14 cellular contexts compared by ENCODE assay signal in genomic region chr4:30789219-30789671, GRCh38.
DNase-seq lines count a peak whose midpoint lies in the region; ATAC-seq and TF ChIP-seq lines count a peak whose summit lies in the region.
"Had no signal": no experiment of that assay in that cellular context is flagged by ENCODE, and none has a peak within 500 bp of the region (broad histone marks: within the 10 kb centered on the region; RNA-seq: fewer than 3 reads in every experiment).

No MANE protein-coding gene starts in this region.

- no peaks in the 10 kb centered on the region for H3F3A ChIP-seq in smooth muscle cell (ENCODE audit: low read depth)

- H3K9me3 ChIP-seq in smooth muscle cell (replicated peaks; ENCODE audit: low read depth) = no peaks in the 10 kb centered on the region
- H3K9me3 ChIP-seq: BLaER1, MG63 had no signal

- H3K36me3 ChIP-seq in smooth muscle cell (ENCODE audit: low read depth) = no peaks in the 10 kb centered on the region
- H3K36me3 ChIP-seq: BLaER1, MG63 had no signal

- WGBS in smooth muscle cell (ENCODE audit: low lambda C conversion rate) = 39% methylated on average over 2 of the region's 2 CpGs

- in situ Hi-C loops in KBM-7 (cut with MboI; ENCODE audit: low pct_unique_long_range_greater_than_20kb, low sequenced_read_pairs) = no loop called here

- H3K4me3 ChIP-seq in smooth muscle cell = peak overlapping the region; percentile 26
- H3K4me3 ChIP-seq: BLaER1, MG63 had no signal

- no peak overlapping the region for H3K27ac ChIP-seq in smooth muscle cell (ENCODE audit: low read depth)
- H3K27ac ChIP-seq: BLaER1 had no signal

- no peaks in the 10 kb centered on the region for H3K27me3 ChIP-seq in smooth muscle cell (ENCODE audit: low read depth)
- H3K27me3 ChIP-seq: BLaER1, MG63 had no signal

- no peak for TF ChIP-seq POLR2A in erythroblast (IDR thresholded peaks at IDR 0.05; ENCODE audit: low read length)

- TF ChIP-seq CTCF in smooth muscle cell (IDR thresholded peaks at IDR 0.05; ENCODE audit: borderline replicate concordance, insufficient read depth, poor library complexity, severe bottlenecking) = no peak

- H3K9ac ChIP-seq in smooth muscle cell (ENCODE audit: low read depth) = no peak overlapping the region
- H3K9ac ChIP-seq: BLaER1 had no signal

- no peaks in the 10 kb centered on the region for H3K79me2 ChIP-seq in smooth muscle cell (ENCODE audit: low read depth)

- H3K4me1 ChIP-seq in smooth muscle cell (ENCODE audit: low read depth) = peaks cover 15% of the 10 kb centered on the region

- H2AFZ ChIP-seq in smooth muscle cell (ENCODE audit: low read depth) = no peak overlapping the region

- peak overlapping the region; percentile 36 for H3K4me2 ChIP-seq in smooth muscle cell
- H3K4me2 ChIP-seq: BLaER1 had no signal

- DNase-seq in HPDE6-E6E7 (ENCODE audit: extremely low spot score) (peak; percentile 19), RPMI8226 (peak; percentile 4), iPS-NIHi7 (ENCODE audit: extremely low spot score) (peak; percentile 26), smooth muscle cell (lab: John Stamatoyannopoulos, UW; ENCODE audit: unreplicated experiment) (no peak), erythroblast (lab: John Stamatoyannopoulos, UW) (no peak), KBM-7 (no peak)
- DNase-seq: activated CD8-positive, alpha-beta T cell treated with anti-CD3 and anti-CD28 coated beads for 36 hours; activated effector memory CD4-positive, alpha-beta T cell treated with anti-CD3 and anti-CD28 coated beads, Interleukin-2, amount 50 U/mL, for 16 hours; DND-41; HFFc6; MG63; NCI-H2029 treated with DMSO at 0.1 percent for 48 hours had no signal

- no peaks in the 10 kb centered on the region for H4K20me1 ChIP-seq in smooth muscle cell (ENCODE audit: low read depth)
- H4K20me1 ChIP-seq: BLaER1 had no signal

- ATAC-seq in HG02885 (IDR thresholded peaks at IDR 0.05; ENCODE audit: poor library complexity, unreplicated experiment) = no peak
- ATAC-seq: activated CD8-positive, alpha-beta T cell treated with anti-CD3 and anti-CD28 coated beads for 36 hours had no signal

Comparison
In these comparisons a context has a peak if more than half of its experiments do, and no peak if none do; other contexts are left out.
1. DNase-seq: peak in HPDE6-E6E7 (single experiment), RPMI8226 (single experiment) and iPS-NIHi7 (single experiment); none in smooth muscle cell (single experiment), erythroblast (0 of 2) and KBM-7 (single experiment).